39 cellular contexts compared by ENCODE assay signal in genomic region chr3:3403700-3404099, GRCh38.
"Had no signal": no experiment of that assay in that cellular context is flagged by ENCODE, and none has a peak within 500 bp of the region (broad histone marks: within the 10 kb centered on the region; RNA-seq: fewer than 3 reads in every experiment).

No MANE protein-coding gene starts in this region.

- H3K4me3 Mint-ChIP-seq: activated naive CD4-positive, alpha-beta T cell treated with anti-CD3 and anti-CD28 coated beads for 36 hours; activated naive CD4-positive, alpha-beta T cell treated with anti-CD3 and anti-CD28 coated beads, Interleukin-2, amount 10 ng/mL, durations not matched to agents 7 days and 5 days; activated naive CD4-positive, alpha-beta T cell treated with anti-CD3 and anti-CD28 coated beads, Interleukin-2, amount 50 U/mL, for 24 hours; activated naive CD8-positive, alpha-beta T cell; activated naive CD8-positive, alpha-beta T cell treated with anti-CD3 and anti-CD28 coated beads for 36 hours; activated naive CD8-positive, alpha-beta T cell treated with anti-CD3 and anti-CD28 coated beads, Interleukin-2, amount 10 ng/mL, durations not matched to agents 7 days and 5 days; activated naive CD8-positive, alpha-beta T cell treated with anti-CD3 and anti-CD28 coated beads, Interleukin-2, amount 50 U/mL, for 24 hours; activated T-cell treated with anti-CD3 and anti-CD28 coated beads, Interleukin-2, amount 50 U/mL, for 24 hours; activated T-cell treated with anti-CD3 and anti-CD28 coated beads, Interleukin-2, amount 50 U/mL, for 4 hours; activated T-cell treated with anti-CD3 and anti-CD28 coated beads, Interleukin-2, amount 50 U/mL, for 72 hours; activated T-helper 1 cell treated with anti-CD3 and anti-CD28 coated beads, Interleukin-12 subunit alpha, Interleukin-12 subunit beta, Interleukin-2, Interleukin-4 antibody, amounts not matched to agents 30 ng/mL and 10 ng/mL and 1 ng/mL, durations not matched to agents 14 hours and 24 hours and 36 hours; activated T-helper 17 cell treated with anti-CD3 and anti-CD28 coated beads, Interleukin-2, amount 50 U/mL, for 72 hours; brain; central memory CD8-positive, alpha-beta T cell had no signal

- H3K4me1 ChIP-seq: adrenal gland, ascending aorta, body of pancreas, breast epithelium had no signal

- H3K27ac ChIP-seq: adrenal gland, ascending aorta, body of pancreas, brain microvascular endothelial cell, breast epithelium, cardiac muscle cell had no signal

- H3K36me3 Mint-ChIP-seq: activated naive CD4-positive, alpha-beta T cell treated with anti-CD3 and anti-CD28 coated beads, Interleukin-2, amount 10 ng/mL, durations not matched to agents 7 days and 5 days; activated naive CD8-positive, alpha-beta T cell treated with anti-CD3 and anti-CD28 coated beads, Interleukin-2, amount 10 ng/mL, durations not matched to agents 7 days and 5 days had no signal

- H3K36me3 ChIP-seq: adrenal gland, ascending aorta, brain microvascular endothelial cell, breast epithelium, cardiac muscle cell had no signal

- H3K4me1 Mint-ChIP-seq: activated naive CD4-positive, alpha-beta T cell treated with anti-CD3 and anti-CD28 coated beads, Interleukin-2, amount 10 ng/mL, durations not matched to agents 7 days and 5 days; activated naive CD4-positive, alpha-beta T cell treated with anti-CD3 and anti-CD28 coated beads, Interleukin-2, amount 50 U/mL, for 24 hours; activated naive CD8-positive, alpha-beta T cell treated with anti-CD3 and anti-CD28 coated beads for 36 hours; activated naive CD8-positive, alpha-beta T cell treated with anti-CD3 and anti-CD28 coated beads, Interleukin-2, amount 10 ng/mL, durations not matched to agents 7 days and 5 days; activated naive CD8-positive, alpha-beta T cell treated with anti-CD3 and anti-CD28 coated beads, Interleukin-2, amount 50 U/mL, for 24 hours; activated T-helper 17 cell treated with anti-CD3 and anti-CD28 coated beads, Interleukin-2, amount 50 U/mL, for 72 hours; brain; central memory CD8-positive, alpha-beta T cell had no signal

- H3K27ac Mint-ChIP-seq: activated naive CD4-positive, alpha-beta T cell treated with anti-CD3 and anti-CD28 coated beads for 36 hours; activated naive CD4-positive, alpha-beta T cell treated with anti-CD3 and anti-CD28 coated beads, Interleukin-2, amount 10 ng/mL, durations not matched to agents 7 days and 5 days; activated naive CD4-positive, alpha-beta T cell treated with anti-CD3 and anti-CD28 coated beads, Interleukin-2, amount 50 U/mL, for 24 hours; activated naive CD4-positive, alpha-beta T cell treated with anti-CD3 and anti-CD28 coated beads, Interleukin-2, amount 50 U/mL, for 72 hours; activated naive CD8-positive, alpha-beta T cell; activated naive CD8-positive, alpha-beta T cell treated with anti-CD3 and anti-CD28 coated beads for 36 hours; activated naive CD8-positive, alpha-beta T cell treated with anti-CD3 and anti-CD28 coated beads, Interleukin-2, amount 10 ng/mL, durations not matched to agents 7 days and 5 days; activated naive CD8-positive, alpha-beta T cell treated with anti-CD3 and anti-CD28 coated beads, Interleukin-2, amount 50 U/mL, for 24 hours; activated T-cell treated with anti-CD3 and anti-CD28 coated beads, Interleukin-2, amount 50 U/mL, for 24 hours; activated T-cell treated with anti-CD3 and anti-CD28 coated beads, Interleukin-2, amount 50 U/mL, for 72 hours; activated T-helper 1 cell treated with anti-CD3 and anti-CD28 coated beads, Interleukin-12 subunit alpha, Interleukin-12 subunit beta, Interleukin-2, Interleukin-4 antibody, amounts not matched to agents 30 ng/mL and 10 ng/mL and 1 ng/mL, durations not matched to agents 14 hours and 24 hours and 36 hours; activated T-helper 17 cell treated with anti-CD3 and anti-CD28 coated beads, Interleukin-2, amount 50 U/mL, for 72 hours; activated T-helper 2 cell treated with anti-CD3 and anti-CD28 coated beads, Interferon-gamma antibody, Interleukin-2, Interleukin-4, amounts not matched to agents 10 μg/mL and 5 μg/mL and 100 μg/mL, durations not matched to agents 14 hours and 24 hours and 36 hours had no signal

- FAIRE-seq: astrocyte, bronchial epithelial cell had no signal

- H3K27me3 Mint-ChIP-seq: activated naive CD4-positive, alpha-beta T cell treated with anti-CD3 and anti-CD28 coated beads, Interleukin-2, amount 10 ng/mL, durations not matched to agents 7 days and 5 days; activated naive CD8-positive, alpha-beta T cell treated with anti-CD3 and anti-CD28 coated beads for 36 hours; brain; central memory CD8-positive, alpha-beta T cell had no signal

- H3K27me3 ChIP-seq: adrenal gland, ascending aorta, body of pancreas, brain microvascular endothelial cell, breast epithelium, cardiac muscle cell had no signal

- H3K4me3 ChIP-seq: adrenal gland, ascending aorta, body of pancreas, breast epithelium, cardiac muscle cell had no signal

- DNase-seq: activated effector memory CD4-positive, alpha-beta T cell treated with anti-CD3 and anti-CD28 coated beads, Interleukin-2, amount 50 U/mL, for 16 hours; activated effector memory CD4-positive, alpha-beta T cell treated with Interleukin-2 at 50 U/mL for 16 hours; activated gamma-delta T cell; activated gamma-delta T cell treated with Interleukin-2 at 50 U/mL for 16 hours; activated naive CD4-positive, alpha-beta T cell; activated naive CD4-positive, alpha-beta T cell treated with anti-CD3 and anti-CD28 coated beads for 36 hours; activated naive CD4-positive, alpha-beta T cell treated with anti-CD3 and anti-CD28 coated beads, Interleukin-2, amount 10 ng/mL, durations not matched to agents 7 days and 5 days; activated naive CD4-positive, alpha-beta T cell treated with anti-CD3 and anti-CD28 coated beads, Interleukin-2, amount 50 U/mL, for 16 hours; activated naive CD4-positive, alpha-beta T cell treated with Interleukin-2 at 50 U/mL for 16 hours; activated naive CD8-positive, alpha-beta T cell treated with anti-CD3 and anti-CD28 coated beads for 36 hours; activated naive CD8-positive, alpha-beta T cell treated with anti-CD3 and anti-CD28 coated beads, Interleukin-2, amount 10 ng/mL, durations not matched to agents 7 days and 5 days; activated naive CD8-positive, alpha-beta T cell treated with anti-CD3 and anti-CD28 coated beads, Interleukin-2, amount 50 U/mL, for 24 hours; activated T-cell treated with anti-CD3 and anti-CD28 coated beads, Interleukin-2, amount 50 U/mL, for 24 hours; activated T-cell treated with anti-CD3 and anti-CD28 coated beads, Interleukin-2, amount 50 U/mL, for 4 hours; activated T-cell treated with anti-CD3 and anti-CD28 coated beads, Interleukin-2, amount 50 U/mL, for 48 hours; activated T-cell treated with anti-CD3 and anti-CD28 coated beads, Interleukin-2, amount 50 U/mL, for 72 hours; adrenal gland; amniotic stem cell; amygdala; anterior cingulate cortex; aorta; body of pancreas; brain microvascular endothelial cell; caudate nucleus; central memory CD4-positive, alpha-beta T cell; cerebellar nuclear complex had no signal
